Comparison of ENCODE assay signal across 22 cellular contexts in genomic region chr2:127651381-127651809, GRCh38. TPM values are rescaled to one million over a fixed set of nuclear protein-coding genes. Genes with fewer than 3 reads are reported as not detected.
DNase-seq lines count a peak whose midpoint lies in the region; ATAC-seq and TF ChIP-seq lines count a peak whose summit lies in the region.
"Had no signal": no experiment of that assay in that cellular context is flagged by ENCODE, and none has a peak within 500 bp of the region (broad histone marks: within the 10 kb centered on the region; RNA-seq: fewer than 3 reads in every experiment).

No MANE protein-coding gene starts in this region.

- H3K36me3 ChIP-seq in hepatocyte (replicated peaks; ENCODE audit: insufficient read depth, low read depth) (no peaks in the 10 kb centered on the region), psoas muscle (ENCODE audit: insufficient read depth in 1 of 2, low read depth in 1 of 2) (peaks cover 0 to 3% of the 10 kb centered on the region in 2 donors), vagina (peaks cover 0 to 4% of the 10 kb centered on the region in 2 donors)
- H3K36me3 ChIP-seq: BE2C, brain microvascular endothelial cell had no signal

- TF ChIP-seq POLR2A in vagina (IDR thresholded peaks at IDR 0.05): no peak

- H3K27ac ChIP-seq in dorsolateral prefrontal cortex: peak overlapping the region in 58 of 59 donors; percentile 64 to 98 (median 92)
- H3K27ac ChIP-seq in hepatocyte: peak overlapping the region; percentile 31
- H3K27ac ChIP-seq in psoas muscle: peak overlapping the region; percentile 16
- H3K27ac ChIP-seq in vagina: peak overlapping the region; percentile 13
- H3K27ac ChIP-seq: brain microvascular endothelial cell, PC-9 had no signal

- no peak for TF ChIP-seq CTCF in dorsolateral prefrontal cortex (IDR thresholded peaks at IDR 0.05 in 54 of 56, conservative IDR thresholded peaks at IDR 0.05 in 2 of 56; ENCODE audit: low read depth in 1 of 56, partially characterized antibody in 56 of 56)
- TF ChIP-seq CTCF in hepatocyte (IDR thresholded peaks at IDR 0.05; ENCODE audit: poor library complexity): no peak
- TF ChIP-seq CTCF in psoas muscle (IDR thresholded peaks at IDR 0.05): no peak
- TF ChIP-seq CTCF in vagina (IDR thresholded peaks at IDR 0.05): no peak
- TF ChIP-seq CTCF in foreskin fibroblast (IDR thresholded peaks at IDR 0.05; ENCODE audit: low read depth, low read length): no peak

- H4K20me1 ChIP-seq in hepatocyte (ENCODE audit: insufficient read depth, poor library complexity, severe bottlenecking): no peaks in the 10 kb centered on the region

- ATAC-seq in psoas muscle: no peak
- ATAC-seq: activated T-cell treated with anti-CD3 and anti-CD28 coated beads, Interleukin-2, amount 50 U/mL, for 72 hours; GM12878; stimulated activated naive CD8-positive, alpha-beta T cell treated with anti-CD3 and anti-CD28 coated beads, Interleukin-15, Interleukin-2, amounts not matched to agents 100 U/mL and 50 U/mL, for 24 hours had no signal

- H3K4me2 ChIP-seq in hepatocyte: no peak overlapping the region
- H3K4me2 ChIP-seq: PC-9 had no signal

- H3K79me2 ChIP-seq in hepatocyte: no peaks in the 10 kb centered on the region

- no peaks in the 10 kb centered on the region for H3K9me2 ChIP-seq in hepatocyte (replicated peaks; ENCODE audit: insufficient read depth)

- no peaks in the 10 kb centered on the region for H3K27me3 ChIP-seq in dorsolateral prefrontal cortex
- H3K27me3 ChIP-seq in hepatocyte: no peaks in the 10 kb centered on the region
- H3K27me3 ChIP-seq in psoas muscle (ENCODE audit: insufficient read depth in 3 of 3, low read length in 2 of 3): no peaks in the 10 kb centered on the region
- H3K27me3 ChIP-seq in vagina: no peaks in the 10 kb centered on the region
- H3K27me3 ChIP-seq: BE2C, brain microvascular endothelial cell had no signal

- no peak overlapping the region for H2AFZ ChIP-seq in hepatocyte
- H2AFZ ChIP-seq: PC-9 had no signal

- DNase-seq in dorsolateral prefrontal cortex (no peak), hepatocyte (ENCODE audit: low spot score) (no peak), psoas muscle (peak; percentile 12 to 50), vagina (ENCODE audit: extremely low spot score in 2 of 2) (no peak), CD1c-positive myeloid dendritic cell (ENCODE audit: extremely low spot score) (no peak), foreskin fibroblast (no peak), NCI-H2171 (lab: John Stamatoyannopoulos, UW) (no peak)
- DNase-seq: activated CD4-positive, CD25-positive, alpha-beta regulatory T cell; activated naive CD8-positive, alpha-beta T cell treated with anti-CD3 and anti-CD28 coated beads for 36 hours; activated T-cell treated with anti-CD3 and anti-CD28 coated beads, Interleukin-2, amount 50 U/mL, for 72 hours; brain microvascular endothelial cell; erythroblast; GDM1; NCI-H1417 treated with DMSO at 0.1 percent for 48 hours; NCI-H2171 treated with DMSO at 0.1 percent for 48 hours; NCI-H774; PC-9; stimulated activated naive CD8-positive, alpha-beta T cell treated with anti-CD3 and anti-CD28 coated beads, Interleukin-15, Interleukin-2, amounts not matched to agents 100 U/mL and 50 U/mL, for 24 hours; T-helper 9 cell had no signal

- 96% methylated on average over 29 of the region's 29 CpGs for WGBS in hepatocyte (ENCODE audit: low lambda C conversion rate, missing lambda C conversion rate)
- WGBS in psoas muscle, 3 donors: 93 to 97% (median 95%) methylated on average over 29 of the region's 29 CpGs

- H3K4me3 ChIP-seq in dorsolateral prefrontal cortex (no peak overlapping the region), hepatocyte (no peak overlapping the region), psoas muscle (no peak overlapping the region), vagina (no peak overlapping the region), foreskin fibroblast (ENCODE audit: low read depth in 1 of 2, low read length in 2 of 2) (no peak overlapping the region)
- H3K4me3 ChIP-seq: GM12878, PC-9 had no signal

- H3K4me1 ChIP-seq in hepatocyte (ENCODE audit: insufficient read depth) (no peaks in the 10 kb centered on the region), psoas muscle (peaks cover 16% of the 10 kb centered on the region), vagina (peaks cover 33% of the 10 kb centered on the region)

- intact Hi-C loops in dorsolateral prefrontal cortex (cut with DNase I): loop anchor here in 1 of 2 donors (5.0 kb wide), 2 partner anchors 51 to 124 kb away; partner anchors contain the start of genes IWS1 and SFT2D3
- intact Hi-C loops in psoas muscle (cut with DNase I): loop anchor here (10.0 kb wide), 2 partner anchors 117 to 127 kb away; partner anchors contain the start of genes IWS1 (in 1 of the 2) and MYO7B (in 1 of the 2)
- intact Hi-C loops in vagina (cut with DNase I): loop anchor here (5.0 kb wide), 1 partner anchor 144 kb away; no protein-coding TSS in a partner anchor

- H3K9me3 ChIP-seq in hepatocyte (ENCODE audit: low read depth): no peaks in the 10 kb centered on the region
- no peaks in the 10 kb centered on the region for H3K9me3 ChIP-seq in psoas muscle
- H3K9me3 ChIP-seq in vagina: no peaks in the 10 kb centered on the region
- H3K9me3 ChIP-seq: BE2C had no signal

RNA-seq across cellular contexts. Expression of gene GPR17, which starts 5.4 kb away (rescaled TPM):
- total RNA-seq in dorsolateral prefrontal cortex (10 to 100 TPM in 78 of 120 experiments, 1 to 10 TPM in 41, under 1 TPM in 1; 0.72 to 27.7 (median 11.7) TPM), hepatocyte (not detected in 2 replicates), psoas muscle (under 1 TPM in 1 of 4 donors, not detected in 3; 0.17 TPM), vagina (not detected)
- polyA plus RNA-seq in hepatocyte (0.39 TPM in 1 of 2 replicates, not detected in the other), psoas muscle (under 1 TPM; 0.14 to 0.35 (median 0.21) TPM)
- total RNA-seq: activated naive CD8-positive, alpha-beta T cell treated with anti-CD3 and anti-CD28 coated beads for 36 hours; activated T-cell treated with anti-CD3 and anti-CD28 coated beads, Interleukin-2, amount 50 U/mL, for 72 hours; GM12878; PC-9; renal cortical epithelial cell had no signal
- polyA plus RNA-seq: GM12878 had no signal

RNA-seq across cellular contexts. Expression of gene LIMS2, which starts 23.9 kb away (rescaled TPM):
- total RNA-seq in dorsolateral prefrontal cortex: 10 to 100 TPM in 109 of 120 experiments, 1 to 10 TPM in 11; 5.8 to 55.7 (median 18.4) TPM
- 3.9 and 4.0 TPM in 2 replicates for total RNA-seq in hepatocyte
- polyA plus RNA-seq in hepatocyte: 8.3 and 14.9 TPM in 2 replicates
- 10 to 100 TPM in 3 of 4 donors, 1 to 10 TPM in 1; 9.3 to 31.8 (median 20.5) TPM for total RNA-seq in psoas muscle
- polyA plus RNA-seq in psoas muscle: 10 to 100 TPM; 12.1 to 16.4 (median 12.9) TPM
- total RNA-seq in vagina: 44.2 TPM

RNA-seq across cellular contexts. Expression of gene SFT2D3, which starts 49.9 kb away (rescaled TPM):
- 1 to 10 TPM; 1.3 to 5.3 (median 3.1) TPM for total RNA-seq in dorsolateral prefrontal cortex
- total RNA-seq in hepatocyte: 10.2 and 10.7 TPM in 2 replicates
- 1.6 TPM in 1 of 2 replicates, not detected in the other for polyA plus RNA-seq in hepatocyte
- 1 to 10 TPM; 1.6 to 3.7 (median 2.1) TPM for total RNA-seq in psoas muscle
- 1 to 10 TPM; 1.5 to 4.1 (median 2.5) TPM for polyA plus RNA-seq in psoas muscle
- total RNA-seq in vagina: 3.7 TPM

Comparison
In these comparisons a context has a peak if more than half of its experiments do, and no peak if none do; other contexts are left out.
1. DNase-seq: peak in psoas muscle (2 of 2); none in dorsolateral prefrontal cortex (0 of 10), hepatocyte (single experiment), vagina (0 of 2), CD1c-positive myeloid dendritic cell (single experiment), foreskin fibroblast (0 of 2) and NCI-H2171 (single experiment).
2. H3K27ac ChIP-seq: peak in every context shown above with its lines; median percentile 92 in dorsolateral prefrontal cortex; 31 in hepatocyte; 16 in psoas muscle; 13 in vagina.